1 cellular context compared by ENCODE assay signal in the genomic region with DNA sequence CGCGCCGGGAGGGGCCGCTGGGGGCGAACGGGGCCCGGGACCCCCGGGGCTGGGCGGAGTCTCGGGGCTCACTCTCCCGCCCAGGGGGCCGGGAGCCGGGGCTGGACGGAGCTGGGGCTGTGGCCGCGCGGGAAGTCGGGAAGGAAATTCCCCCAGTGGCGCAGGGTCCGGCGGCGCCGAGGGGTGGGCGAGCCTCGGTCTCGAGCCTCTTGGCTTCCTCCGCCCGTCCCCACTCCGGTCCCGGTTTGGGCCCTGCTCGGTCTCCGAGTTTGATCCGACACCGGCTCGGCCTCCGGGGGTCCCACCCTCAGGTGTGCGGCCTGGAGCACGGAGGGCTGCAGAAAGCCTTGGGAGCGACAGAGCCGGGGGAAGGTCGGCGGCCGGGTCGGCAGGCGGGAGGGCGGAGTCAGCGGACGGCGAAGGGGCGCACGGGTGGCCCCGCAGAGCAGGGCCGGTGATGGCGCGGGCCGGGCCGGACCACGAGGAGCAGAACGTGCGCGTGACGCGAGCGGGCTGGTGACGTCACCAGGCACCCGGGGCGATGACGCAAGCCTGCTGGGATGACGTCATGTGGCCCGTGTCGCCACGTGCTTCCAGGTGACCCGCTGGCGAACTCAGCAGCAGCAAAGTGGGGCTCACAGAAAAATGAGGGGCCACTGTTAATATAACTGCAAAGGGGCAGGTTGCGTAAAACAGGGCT.
TF ChIP-seq lines count a peak whose summit lies in the region.

No MANE protein-coding gene starts in this region.

TF ChIP-seq in K562, 482 proteins besides CTCF, POLR2A, EP300 and RAD21 (continued from another document and continues in another):
- TF ChIP-seq KLF6 (CRISPR knock-in tag; IDR thresholded peaks at IDR 0.05; ENCODE audit: borderline replicate concordance) (no peak), BCOR (IDR thresholded peaks at IDR 0.05) (peak; percentile 82; the same call in 1 of the 2 replicates), XRCC3 (IDR thresholded peaks at IDR 0.05) (no peak), REST (CRISPR knock-in tag; IDR thresholded peaks at IDR 0.05; ENCODE audit: low read depth) (no peak), THRAP3 (IDR thresholded peaks at IDR 0.05; ENCODE audit: borderline replicate concordance) (no peak), EWSR1 (IDR thresholded peaks at IDR 0.05; ENCODE audit: borderline replicate concordance, low read depth, partially characterized antibody) (no peak), SIRT6 (IDR thresholded peaks at IDR 0.05; ENCODE audit: low read depth, low read length) (no peak), MXD1 (CRISPR knock-in tag; IDR thresholded peaks at IDR 0.05; ENCODE audit: borderline replicate concordance, poor library complexity, severe bottlenecking) (peak; percentile 16), CHD2 (IDR thresholded peaks at IDR 0.05; ENCODE audit: low read depth, low read length) (peak; percentile 10; the same call in 1 of the 2 replicates), PTBP1 (IDR thresholded peaks at IDR 0.05; ENCODE audit: low read depth, low read length) (0 out of 2 replicates have a peak, but pooled peaks have one; percentile 24), HLTF (IDR thresholded peaks at IDR 0.05) (peak; percentile 86; the same call in 1 of the 2 replicates), HDAC8 (tag; IDR thresholded peaks at IDR 0.05) (peak; percentile 58; the same call in 1 of the 2 replicates), NCOA2 (IDR thresholded peaks at IDR 0.05; ENCODE audit: partially characterized antibody in 2 of 2) (no peak), GATA2 (CRISPR knock-in tag; IDR thresholded peaks at IDR 0.05) (no peak), TEAD1 (CRISPR knock-in tag; IDR thresholded peaks at IDR 0.05) (peak; percentile 79 to 96), MCM5 (IDR thresholded peaks at IDR 0.05; ENCODE audit: low read depth) (no peak), KLF13 (tag; IDR thresholded peaks at IDR 0.05; ENCODE audit: borderline replicate concordance, low read depth) (peak; percentile 51; the same call in 1 of the 2 replicates), ZNF232 (CRISPR knock-in tag; IDR thresholded peaks at IDR 0.05) (peak; percentile 87; the same call in 1 of the 2 replicates), ZNF239 (CRISPR knock-in tag; IDR thresholded peaks at IDR 0.05) (no peak), ZNF124 (CRISPR knock-in tag; IDR thresholded peaks at IDR 0.05) (peak; percentile 95), SRF (CRISPR knock-in tag; IDR thresholded peaks at IDR 0.05) (no peak), TRIM24 (IDR thresholded peaks at IDR 0.05) (peak; percentile 67 to 81; a peak in 3 of 4 replicates), ZNF217 (CRISPR knock-in tag; IDR thresholded peaks at IDR 0.05) (no peak), BCL6 (CRISPR knock-in tag; IDR thresholded peaks at IDR 0.05) (no peak), ZNF12 (CRISPR knock-in tag; IDR thresholded peaks at IDR 0.05) (no peak), SIN3B (IDR thresholded peaks at IDR 0.05; ENCODE audit: low read depth) (no peak; the same call in 1 of the 2 replicates), TOE1 (IDR thresholded peaks at IDR 0.05; ENCODE audit: borderline replicate concordance) (peak; percentile 83), TOE1 (CRISPR knock-in tag; IDR thresholded peaks at IDR 0.05; ENCODE audit: borderline replicate concordance, low read depth) (peak; percentile 97), POLR2AphosphoS5 (IDR thresholded peaks at IDR 0.05; ENCODE audit: control insufficient read depth, insufficient read depth, low read depth, low read length) (0 out of 2 replicates have a peak, but pooled peaks have one; percentile 24), ZNF518B (CRISPR knock-in tag; IDR thresholded peaks at IDR 0.05) (no peak), KLF1 (tag; IDR thresholded peaks at IDR 0.05) (no peak), SMARCC2 (IDR thresholded peaks at IDR 0.05; ENCODE audit: low read depth) (peak; percentile 60; the same call in 1 of the 2 replicates), CBX5 (IDR thresholded peaks at IDR 0.05; ENCODE audit: borderline replicate concordance, low read depth) (no peak), SMAD4 (CRISPR knock-in tag; conservative IDR thresholded peaks at IDR 0.05) (peak; percentile 85), KLF10 (CRISPR knock-in tag; IDR thresholded peaks at IDR 0.05) (no peak), RAD51 (IDR thresholded peaks at IDR 0.05; ENCODE audit: borderline replicate concordance, low read depth) (peak; percentile 80), CREM (IDR thresholded peaks at IDR 0.05; ENCODE audit: low read depth) (peak; percentile 100), PRMT5 (CRISPR knock-in tag; IDR thresholded peaks at IDR 0.05) (no peak), ZKSCAN3 (CRISPR knock-in tag; IDR thresholded peaks at IDR 0.05) (no peak), PTTG1 (tag; IDR thresholded peaks at IDR 0.05; ENCODE audit: low read depth) (no peak)
- TF ChIP-seq, protein P1, sequence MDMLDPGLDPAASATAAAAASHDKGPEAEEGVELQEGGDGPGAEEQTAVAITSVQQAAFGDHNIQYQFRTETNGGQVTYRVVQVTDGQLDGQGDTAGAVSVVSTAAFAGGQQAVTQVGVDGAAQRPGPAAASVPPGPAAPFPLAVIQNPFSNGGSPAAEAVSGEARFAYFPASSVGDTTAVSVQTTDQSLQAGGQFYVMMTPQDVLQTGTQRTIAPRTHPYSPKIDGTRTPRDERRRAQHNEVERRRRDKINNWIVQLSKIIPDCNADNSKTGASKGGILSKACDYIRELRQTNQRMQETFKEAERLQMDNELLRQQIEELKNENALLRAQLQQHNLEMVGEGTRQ (CRISPR knock-in tag; IDR thresholded peaks at IDR 0.05) = peak; percentile 83
- TF ChIP-seq, protein P2, sequence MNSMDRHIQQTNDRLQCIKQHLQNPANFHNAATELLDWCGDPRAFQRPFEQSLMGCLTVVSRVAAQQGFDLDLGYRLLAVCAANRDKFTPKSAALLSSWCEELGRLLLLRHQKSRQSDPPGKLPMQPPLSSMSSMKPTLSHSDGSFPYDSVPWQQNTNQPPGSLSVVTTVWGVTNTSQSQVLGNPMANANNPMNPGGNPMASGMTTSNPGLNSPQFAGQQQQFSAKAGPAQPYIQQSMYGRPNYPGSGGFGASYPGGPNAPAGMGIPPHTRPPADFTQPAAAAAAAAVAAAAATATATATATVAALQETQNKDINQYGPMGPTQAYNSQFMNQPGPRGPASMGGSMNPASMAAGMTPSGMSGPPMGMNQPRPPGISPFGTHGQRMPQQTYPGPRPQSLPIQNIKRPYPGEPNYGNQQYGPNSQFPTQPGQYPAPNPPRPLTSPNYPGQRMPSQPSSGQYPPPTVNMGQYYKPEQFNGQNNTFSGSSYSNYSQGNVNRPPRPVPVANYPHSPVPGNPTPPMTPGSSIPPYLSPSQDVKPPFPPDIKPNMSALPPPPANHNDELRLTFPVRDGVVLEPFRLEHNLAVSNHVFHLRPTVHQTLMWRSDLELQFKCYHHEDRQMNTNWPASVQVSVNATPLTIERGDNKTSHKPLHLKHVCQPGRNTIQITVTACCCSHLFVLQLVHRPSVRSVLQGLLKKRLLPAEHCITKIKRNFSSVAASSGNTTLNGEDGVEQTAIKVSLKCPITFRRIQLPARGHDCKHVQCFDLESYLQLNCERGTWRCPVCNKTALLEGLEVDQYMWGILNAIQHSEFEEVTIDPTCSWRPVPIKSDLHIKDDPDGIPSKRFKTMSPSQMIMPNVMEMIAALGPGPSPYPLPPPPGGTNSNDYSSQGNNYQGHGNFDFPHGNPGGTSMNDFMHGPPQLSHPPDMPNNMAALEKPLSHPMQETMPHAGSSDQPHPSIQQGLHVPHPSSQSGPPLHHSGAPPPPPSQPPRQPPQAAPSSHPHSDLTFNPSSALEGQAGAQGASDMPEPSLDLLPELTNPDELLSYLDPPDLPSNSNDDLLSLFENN (IDR thresholded peaks at IDR 0.05; ENCODE audit: low read depth in 2 of 2, low read length in 2 of 2) = no peak
- TF ChIP-seq, protein P3, sequence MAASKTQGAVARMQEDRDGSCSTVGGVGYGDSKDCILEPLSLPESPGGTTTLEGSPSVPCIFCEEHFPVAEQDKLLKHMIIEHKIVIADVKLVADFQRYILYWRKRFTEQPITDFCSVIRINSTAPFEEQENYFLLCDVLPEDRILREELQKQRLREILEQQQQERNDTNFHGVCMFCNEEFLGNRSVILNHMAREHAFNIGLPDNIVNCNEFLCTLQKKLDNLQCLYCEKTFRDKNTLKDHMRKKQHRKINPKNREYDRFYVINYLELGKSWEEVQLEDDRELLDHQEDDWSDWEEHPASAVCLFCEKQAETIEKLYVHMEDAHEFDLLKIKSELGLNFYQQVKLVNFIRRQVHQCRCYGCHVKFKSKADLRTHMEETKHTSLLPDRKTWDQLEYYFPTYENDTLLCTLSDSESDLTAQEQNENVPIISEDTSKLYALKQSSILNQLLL (CRISPR knock-in tag; IDR thresholded peaks at IDR 0.05; ENCODE audit: borderline replicate concordance) = no peak
- TF ChIP-seq, protein P4, sequence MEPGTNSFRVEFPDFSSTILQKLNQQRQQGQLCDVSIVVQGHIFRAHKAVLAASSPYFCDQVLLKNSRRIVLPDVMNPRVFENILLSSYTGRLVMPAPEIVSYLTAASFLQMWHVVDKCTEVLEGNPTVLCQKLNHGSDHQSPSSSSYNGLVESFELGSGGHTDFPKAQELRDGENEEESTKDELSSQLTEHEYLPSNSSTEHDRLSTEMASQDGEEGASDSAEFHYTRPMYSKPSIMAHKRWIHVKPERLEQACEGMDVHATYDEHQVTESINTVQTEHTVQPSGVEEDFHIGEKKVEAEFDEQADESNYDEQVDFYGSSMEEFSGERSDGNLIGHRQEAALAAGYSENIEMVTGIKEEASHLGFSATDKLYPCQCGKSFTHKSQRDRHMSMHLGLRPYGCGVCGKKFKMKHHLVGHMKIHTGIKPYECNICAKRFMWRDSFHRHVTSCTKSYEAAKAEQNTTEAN (CRISPR knock-in tag; IDR thresholded peaks at IDR 0.05) = peak; percentile 61; the same call in 1 of the 2 replicates
- TF ChIP-seq, protein P5, sequence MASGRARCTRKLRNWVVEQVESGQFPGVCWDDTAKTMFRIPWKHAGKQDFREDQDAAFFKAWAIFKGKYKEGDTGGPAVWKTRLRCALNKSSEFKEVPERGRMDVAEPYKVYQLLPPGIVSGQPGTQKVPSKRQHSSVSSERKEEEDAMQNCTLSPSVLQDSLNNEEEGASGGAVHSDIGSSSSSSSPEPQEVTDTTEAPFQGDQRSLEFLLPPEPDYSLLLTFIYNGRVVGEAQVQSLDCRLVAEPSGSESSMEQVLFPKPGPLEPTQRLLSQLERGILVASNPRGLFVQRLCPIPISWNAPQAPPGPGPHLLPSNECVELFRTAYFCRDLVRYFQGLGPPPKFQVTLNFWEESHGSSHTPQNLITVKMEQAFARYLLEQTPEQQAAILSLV (tag; IDR thresholded peaks at IDR 0.05) = peak; percentile 39; the same call in 1 of the 2 replicates
- TF ChIP-seq, protein P6, sequence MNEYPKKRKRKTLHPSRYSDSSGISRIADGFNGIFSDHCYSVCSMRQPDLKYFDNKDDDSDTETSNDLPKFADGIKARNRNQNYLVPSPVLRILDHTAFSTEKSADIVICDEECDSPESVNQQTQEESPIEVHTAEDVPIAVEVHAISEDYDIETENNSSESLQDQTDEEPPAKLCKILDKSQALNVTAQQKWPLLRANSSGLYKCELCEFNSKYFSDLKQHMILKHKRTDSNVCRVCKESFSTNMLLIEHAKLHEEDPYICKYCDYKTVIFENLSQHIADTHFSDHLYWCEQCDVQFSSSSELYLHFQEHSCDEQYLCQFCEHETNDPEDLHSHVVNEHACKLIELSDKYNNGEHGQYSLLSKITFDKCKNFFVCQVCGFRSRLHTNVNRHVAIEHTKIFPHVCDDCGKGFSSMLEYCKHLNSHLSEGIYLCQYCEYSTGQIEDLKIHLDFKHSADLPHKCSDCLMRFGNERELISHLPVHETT (CRISPR knock-in tag; conservative IDR thresholded peaks at IDR 0.05 in 1 of 2, IDR thresholded peaks at IDR 0.05 in 1 of 2) = peak in 1 of 2 experiments; percentile 43; a peak in 1 of 4 replicates
